11 cellular contexts compared by ENCODE assay signal in genomic region chr6:157867155-157867559, GRCh38. TPM values are rescaled to one million over a fixed set of nuclear protein-coding genes. Genes with fewer than 3 reads are reported as not detected.
DNase-seq lines count a peak whose midpoint lies in the region; ATAC-seq and TF ChIP-seq lines count a peak whose summit lies in the region.
"Had no signal": no experiment of that assay in that cellular context is flagged by ENCODE, and none has a peak within 500 bp of the region (broad histone marks: within the 10 kb centered on the region; RNA-seq: fewer than 3 reads in every experiment).

No MANE protein-coding gene starts in this region.

- peaks cover 40% of the 10 kb centered on the region for H3K4me1 Mint-ChIP-seq in activated naive CD4-positive, alpha-beta T cell treated with anti-CD3 and anti-CD28 coated beads for 36 hours (ENCODE audit: low read depth)
- H3K4me1 Mint-ChIP-seq in WTC11, result peaks cover 12% of the 10 kb centered on the region

- no peaks in the 10 kb centered on the region for H3K4me1 ChIP-seq in thymus (ENCODE audit: control insufficient read depth, insufficient read depth, low read length)

- peak overlapping the region; percentile 17 for H3K27ac Mint-ChIP-seq in activated naive CD4-positive, alpha-beta T cell treated with anti-CD3 and anti-CD28 coated beads for 36 hours
- H3K27ac Mint-ChIP-seq in WTC11, result peak overlapping the region; percentile 71; the same call in 1 of the 2 replicates

- peaks cover 16% of the 10 kb centered on the region for H3K36me3 Mint-ChIP-seq in activated naive CD4-positive, alpha-beta T cell treated with anti-CD3 and anti-CD28 coated beads for 36 hours (ENCODE audit: low read depth)
- H3K36me3 Mint-ChIP-seq in WTC11, result no peaks in the 10 kb centered on the region

- H3K36me3 ChIP-seq in thymus (ENCODE audit: control insufficient read depth, insufficient read depth), result peaks cover 8% of the 10 kb centered on the region

- peak; percentile 51 for DNase-seq in activated naive CD4-positive, alpha-beta T cell treated with anti-CD3 and anti-CD28 coated beads for 36 hours
- no peak for DNase-seq in activated naive CD4-positive, alpha-beta T cell treated with anti-CD3 and anti-CD28 coated beads, Interleukin-2, amount 50 U/mL, for 16 hours
- DNase-seq in WTC11 (ENCODE audit: low spot score), result no peak
- DNase-seq in fibroblast of peridontal ligament (ENCODE audit: extremely low read depth), result peak; percentile 46
- DNase-seq in superior temporal gyrus (ENCODE audit: extremely low spot score), result no peak
- DNase-seq in DMS153 (lab: John Stamatoyannopoulos, UW), result no peak
- DNase-seq: aorta, sigmoid colon had no signal

- no peaks in the 10 kb centered on the region for H3K27me3 Mint-ChIP-seq in activated naive CD4-positive, alpha-beta T cell treated with anti-CD3 and anti-CD28 coated beads for 36 hours (ENCODE audit: low read depth)
- no peaks in the 10 kb centered on the region for H3K27me3 Mint-ChIP-seq in WTC11 (ENCODE audit: low read depth)

- ATAC-seq in WTC11 (no peak), GM19455 (IDR thresholded peaks at IDR 0.05; ENCODE audit: unreplicated experiment) (no peak)

- 84% methylated on average over 5 of the region's 5 CpGs for WGBS in thymus

- no peak for TF ChIP-seq CTCF in WTC11 (IDR thresholded peaks at IDR 0.05)

- peak overlapping the region; percentile 20 for H3K27ac ChIP-seq in thymus (ENCODE audit: low read depth)
- H3K27ac ChIP-seq: C4-2B, sigmoid colon had no signal

- no peak overlapping the region for H3K4me3 ChIP-seq in thymus (ENCODE audit: low read length)
- H3K4me3 ChIP-seq: sigmoid colon had no signal

- no peaks in the 10 kb centered on the region for H3K9me3 Mint-ChIP-seq in activated naive CD4-positive, alpha-beta T cell treated with anti-CD3 and anti-CD28 coated beads for 36 hours
- H3K9me3 Mint-ChIP-seq in WTC11, result no peaks in the 10 kb centered on the region

- no peaks in the 10 kb centered on the region for H3K9me3 ChIP-seq in thymus (ENCODE audit: control insufficient read depth)
- H3K9me3 ChIP-seq: sigmoid colon had no signal

- CTCF ChIA-PET in activated naive CD4-positive, alpha-beta T cell treated with anti-CD3 and anti-CD28 coated beads for 36 hours (lab: Charles Lee), result interaction anchor here (0.6 to 1.3 kb wide), 2 partner anchors 14 to 17 kb away, joined by 3 to 4 read pairs; no protein-coding TSS in a partner anchor
- CTCF ChIA-PET in WTC11 (lab: Charles Lee), result no interaction called here

- POLR2A ChIA-PET in WTC11 (lab: Charles Lee), result no interaction called here

- H3K27me3 ChIP-seq in thymus (ENCODE audit: control insufficient read depth, insufficient read depth), result no peaks in the 10 kb centered on the region
- H3K27me3 ChIP-seq: sigmoid colon had no signal

- no peak overlapping the region for H3K4me3 Mint-ChIP-seq in activated naive CD4-positive, alpha-beta T cell treated with anti-CD3 and anti-CD28 coated beads for 36 hours
- no peak overlapping the region for H3K4me3 Mint-ChIP-seq in WTC11

- intact Hi-C loops in activated naive CD4-positive, alpha-beta T cell treated with anti-CD3 and anti-CD28 coated beads for 36 hours (cut with micrococcal nuclease), result no loop called here

TF ChIP-seq in WTC11, 78 proteins besides CTCF, POLR2A, EP300 and RAD21:
- TF ChIP-seq ESRRA (CRISPR knock-in tag; IDR thresholded peaks at IDR 0.05; ENCODE audit: borderline replicate concordance) (no peak), ZNF512 (CRISPR knock-in tag; IDR thresholded peaks at IDR 0.05; ENCODE audit: borderline replicate concordance) (no peak), ZNF263 (CRISPR knock-in tag; IDR thresholded peaks at IDR 0.05; ENCODE audit: low read depth) (no peak), ETV6 (CRISPR knock-in tag; IDR thresholded peaks at IDR 0.05) (no peak), ZNF317 (CRISPR knock-in tag; IDR thresholded peaks at IDR 0.05; ENCODE audit: borderline replicate concordance, low read depth) (no peak), FOXP4 (CRISPR knock-in tag; IDR thresholded peaks at IDR 0.05) (no peak)
- TF ChIP-seq, protein P1, sequence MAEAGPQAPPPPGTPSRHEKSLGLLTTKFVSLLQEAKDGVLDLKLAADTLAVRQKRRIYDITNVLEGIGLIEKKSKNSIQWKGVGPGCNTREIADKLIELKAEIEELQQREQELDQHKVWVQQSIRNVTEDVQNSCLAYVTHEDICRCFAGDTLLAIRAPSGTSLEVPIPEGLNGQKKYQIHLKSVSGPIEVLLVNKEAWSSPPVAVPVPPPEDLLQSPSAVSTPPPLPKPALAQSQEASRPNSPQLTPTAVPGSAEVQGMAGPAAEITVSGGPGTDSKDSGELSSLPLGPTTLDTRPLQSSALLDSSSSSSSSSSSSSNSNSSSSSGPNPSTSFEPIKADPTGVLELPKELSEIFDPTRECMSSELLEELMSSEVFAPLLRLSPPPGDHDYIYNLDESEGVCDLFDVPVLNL (CRISPR knock-in tag; IDR thresholded peaks at IDR 0.05; ENCODE audit: borderline replicate concordance, low read depth), result no peak

RNA-seq across cellular contexts. Expression of gene SNX9, which starts 44.1 kb away (rescaled TPM):
- total RNA-seq in activated naive CD4-positive, alpha-beta T cell treated with anti-CD3 and anti-CD28 coated beads for 36 hours, result 10 to 100 TPM; 34.3 to 34.6 TPM
- 28.0 to 35.0 TPM (median 29.1 TPM) in 3 replicates for total RNA-seq in WTC11 (2021)
- 37.3 TPM for polyA plus RNA-seq in thymus

Comparison
In these comparisons a context has a peak if more than half of its experiments do, and no peak if none do; other contexts are left out.
1. DNase-seq: peak in activated naive CD4-positive, alpha-beta T cell treated with anti-CD3 and anti-CD28 coated beads for 36 hours (single experiment) and fibroblast of peridontal ligament (single experiment); none in activated naive CD4-positive, alpha-beta T cell treated with anti-CD3 and anti-CD28 coated beads, Interleukin-2, amount 50 U/mL, for 16 hours (single experiment), WTC11 (single experiment), superior temporal gyrus (single experiment) and DMS153 (single experiment).